ENCODE assay signal across 8 cellular contexts in the genomic region with DNA sequence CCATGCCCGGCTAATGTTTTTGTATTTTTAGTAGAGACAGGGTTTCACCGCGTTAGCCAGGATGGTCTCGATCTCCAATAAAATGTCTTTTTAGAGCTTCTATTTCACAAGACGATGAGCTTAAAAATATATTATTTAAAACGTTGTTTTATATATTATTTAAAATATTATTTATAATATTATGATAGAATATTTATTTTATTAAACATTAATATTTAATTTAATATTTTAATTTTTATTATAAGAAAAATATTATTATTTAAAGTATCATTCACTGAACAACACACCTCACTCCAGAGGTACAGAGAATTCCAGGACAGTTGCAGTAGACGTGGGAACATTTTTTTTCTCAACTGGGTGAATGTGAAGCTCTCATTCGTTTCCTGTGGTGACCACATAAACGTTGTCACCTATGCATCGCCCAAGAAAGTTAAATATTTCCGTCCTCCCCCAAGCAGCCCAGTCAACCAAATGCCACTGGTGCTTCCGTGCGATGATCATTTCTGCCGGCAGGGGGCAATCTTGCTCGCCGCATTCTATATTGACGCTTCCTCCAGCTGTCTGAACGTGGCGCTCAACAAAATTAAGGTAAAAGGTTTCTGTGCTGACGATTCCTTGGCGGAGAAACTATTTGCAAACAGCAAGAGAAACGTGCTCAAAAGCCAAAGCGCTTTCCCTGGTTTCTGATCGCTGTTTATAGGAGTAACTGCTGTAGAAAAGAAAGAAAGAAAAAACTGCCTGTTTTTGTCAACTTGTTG. TPM values are rescaled to one million over a fixed set of nuclear protein-coding genes. Genes with fewer than 3 reads are reported as not detected.
A peak's percentile ranks its signal among the peaks of the same experiment; 100 is the strongest.
DNase-seq lines count a peak whose midpoint lies in the region; ATAC-seq lines count a peak whose summit lies in the region.

No MANE protein-coding gene starts in this region.

- ATAC-seq in GM18498 (IDR thresholded peaks at IDR 0.05; ENCODE audit: unreplicated experiment) (peak; percentile 83), HG03066 (IDR thresholded peaks at IDR 0.05; ENCODE audit: low read depth, unreplicated experiment) (peak; percentile 88)

- peak; percentile 89 for DNase-seq in A172 (ENCODE audit: low spot score)
- peak; percentile 62 for DNase-seq in NCI-H345 (lab: John Stamatoyannopoulos, UW)
- DNase-seq in activated CD4-positive, CD25-positive, alpha-beta regulatory T cell treated with anti-CD3 and anti-CD28 coated beads, Interleukin-2, amount 50 U/mL, for 72 hours, result peak; percentile 88
- DNase-seq in cerebellum (ENCODE audit: low spot score), result peak; percentile 79
- peak; percentile 84 for DNase-seq in kidney tubule cell (ENCODE audit: low spot score)
- DNase-seq in stimulated activated CD4-positive, alpha-beta T cell treated with anti-CD3 and anti-CD28 coated beads, Interleukin-2, amount 100 ng/mL, for 4 hours (ENCODE audit: low read depth), result peak; percentile 70

RNA-seq across cellular contexts. Expression of gene PRSS54, which starts 41.7 kb away (rescaled TPM):
- not detected in 2 replicates for total RNA-seq in A172 (2014; rRNA removed; shearing (Covaris generic))
- not detected for total RNA-seq in cerebellum

RNA-seq across cellular contexts. Expression of gene GINS3, which starts 55.8 kb away (rescaled TPM):
- 30.5 and 34.0 TPM in 2 replicates for total RNA-seq in A172 (2014; rRNA removed; shearing (Covaris generic))
- total RNA-seq in cerebellum, result 6.2 TPM

Comparison
In these comparisons a context has a peak if more than half of its experiments do, and no peak if none do; other contexts are left out.
1. Peak in every context shown above with its lines: DNase-seq and ATAC-seq.